In genomic region chr17:62919388-62919787, GRCh38 we compare ENCODE assay signal across 25 cellular contexts. TPM values are rescaled to one million over a fixed set of nuclear protein-coding genes. Genes with fewer than 3 reads are reported as not detected.
A peak's percentile ranks its signal among the peaks of the same experiment; 100 is the strongest.
DNase-seq lines count a peak whose midpoint lies in the region; ATAC-seq, FAIRE-seq and TF ChIP-seq lines count a peak whose summit lies in the region.
"Had no signal": no experiment of that assay in that cellular context is flagged by ENCODE, and none has a peak within 500 bp of the region (broad histone marks: within the 10 kb centered on the region; RNA-seq: fewer than 3 reads in every experiment).

No MANE protein-coding gene starts in this region.

- H3K27ac Mint-ChIP-seq in effector memory CD8-positive, alpha-beta T cell, result no peak overlapping the region
- H3K27ac Mint-ChIP-seq: activated CD4-positive, alpha-beta T cell treated with anti-CD3 and anti-CD28 coated beads, Interleukin-2, amount 10 ng/mL, durations not matched to agents 24 days and 14 days; CD4-positive, alpha-beta memory T cell had no signal

- no peaks in the 10 kb centered on the region for H3K4me1 Mint-ChIP-seq in effector memory CD8-positive, alpha-beta T cell (ENCODE audit: low read depth in 2 of 2)
- H3K4me1 Mint-ChIP-seq: activated CD4-positive, alpha-beta T cell treated with anti-CD3 and anti-CD28 coated beads, Interleukin-2, amount 10 ng/mL, durations not matched to agents 24 days and 14 days; CD4-positive, alpha-beta memory T cell had no signal

- no peak for ATAC-seq in effector memory CD8-positive, alpha-beta T cell (replicated peaks)
- ATAC-seq in GM21390 (IDR thresholded peaks at IDR 0.05; ENCODE audit: unreplicated experiment), result no peak
- ATAC-seq: esophagus mucosa, GM12878 had no signal

- no peak overlapping the region for H3K4me3 ChIP-seq in astrocyte of the cerebellum (ENCODE audit: low read depth, low read length)
- no peak overlapping the region for H3K4me3 ChIP-seq in kidney epithelial cell (ENCODE audit: low read depth, low read length)
- H3K4me3 ChIP-seq: GM12878, right atrium auricular region, SK-N-MC, vagina had no signal

- H3K9me3 Mint-ChIP-seq in effector memory CD8-positive, alpha-beta T cell, result no peaks in the 10 kb centered on the region
- H3K9me3 Mint-ChIP-seq: activated CD4-positive, alpha-beta T cell treated with anti-CD3 and anti-CD28 coated beads, Interleukin-2, amount 10 ng/mL, durations not matched to agents 24 days and 14 days; CD4-positive, alpha-beta memory T cell; neural crest cell had no signal

- no peak overlapping the region for H3K4me3 Mint-ChIP-seq in effector memory CD8-positive, alpha-beta T cell
- H3K4me3 Mint-ChIP-seq: activated CD4-positive, alpha-beta T cell treated with anti-CD3 and anti-CD28 coated beads, Interleukin-2, amount 10 ng/mL, durations not matched to agents 24 days and 14 days; CD4-positive, alpha-beta memory T cell; neural crest cell had no signal

- TF ChIP-seq CTCF in astrocyte of the cerebellum (IDR thresholded peaks at IDR 0.05; ENCODE audit: low read depth, low read length, missing control alignments), result no peak
- TF ChIP-seq CTCF in kidney epithelial cell (IDR thresholded peaks at IDR 0.05; ENCODE audit: insufficient read depth, low read length, poor library complexity, severe bottlenecking), result no peak

- in situ Hi-C loops in astrocyte of the cerebellum (cut with HindIII; ENCODE audit: low sequenced_read_pairs), result no loop called here

- H3K27me3 Mint-ChIP-seq in effector memory CD8-positive, alpha-beta T cell, result peaks cover 18 to 35% of the 10 kb centered on the region in 2 donors

- no peaks in the 10 kb centered on the region for H3K27me3 ChIP-seq in kidney epithelial cell (ENCODE audit: control insufficient read depth, insufficient read depth, low read length)
- H3K27me3 ChIP-seq: right atrium auricular region, vagina had no signal

- no peak for FAIRE-seq in HTR-8/SVneo (lab: Jason Lieb, UNC)
- FAIRE-seq: G401.6, GM12878, keratinocyte had no signal

- H3K36me3 ChIP-seq in kidney epithelial cell (ENCODE audit: control insufficient read depth, insufficient read depth, low read length), result no peaks in the 10 kb centered on the region
- H3K36me3 ChIP-seq: right atrium auricular region, vagina had no signal

- DNase-seq in A172 (ENCODE audit: low spot score) (peak; percentile 81), HTR-8/SVneo (ENCODE audit: insufficient read length, low spot score) (peak; percentile 41), astrocyte of the cerebellum (ENCODE audit: low read depth) (peak; percentile 60), kidney epithelial cell (ENCODE audit: low read depth) (peak; percentile 48), NCI-H526 (lab: John Stamatoyannopoulos, UW) (no peak)
- DNase-seq in activated T-cell treated with anti-CD3 and anti-CD28 coated beads, Interleukin-2, amount 50 U/mL, for 1 hour, result no peak
- DNase-seq in effector memory CD8-positive, alpha-beta T cell, result no peak
- DNase-seq: activated CD4-positive, alpha-beta T cell treated with anti-CD3 and anti-CD28 coated beads, Interleukin-2, amount 10 ng/mL, durations not matched to agents 24 days and 14 days; activated naive CD4-positive, alpha-beta T cell; aorta; CD4-positive, alpha-beta memory T cell; KG1; midbrain; NCI-H1436; NCI-H2171 treated with DMSO at 0.1 percent for 48 hours; stimulated activated CD4-positive, alpha-beta T cell treated with anti-CD3 and anti-CD28 coated beads, Interleukin-1b, Interleukin-23, amount 100 ng/mL, for 48 hours had no signal

- no peaks in the 10 kb centered on the region for H3K36me3 Mint-ChIP-seq in effector memory CD8-positive, alpha-beta T cell (ENCODE audit: insufficient read depth)
- H3K36me3 Mint-ChIP-seq: CD4-positive, alpha-beta memory T cell had no signal

RNA-seq across cellular contexts. Expression of gene TANC2, which starts 46.6 kb away (rescaled TPM):
- total RNA-seq in A172 (2014; rRNA removed; shearing (Covaris generic)), result 4.9 and 26.0 TPM in 2 replicates
- 35.0 and 51.0 TPM in 2 replicates for total RNA-seq in kidney epithelial cell

Comparison
In these comparisons a context has a peak if more than half of its experiments do, and no peak if none do; other contexts are left out.
1. DNase-seq: peak in A172 (single experiment), HTR-8/SVneo (single experiment), astrocyte of the cerebellum (single experiment) and kidney epithelial cell (single experiment); none in activated T-cell treated with anti-CD3 and anti-CD28 coated beads, Interleukin-2, amount 50 U/mL, for 1 hour (single experiment), effector memory CD8-positive, alpha-beta T cell (0 of 3) and NCI-H526 (0 of 2).